Comparison of ENCODE assay signal across 11 cellular contexts in genomic region chr22:36251979-36252608, GRCh38. TPM values are rescaled to one million over a fixed set of nuclear protein-coding genes. Genes with fewer than 3 reads are reported as not detected.
DNase-seq lines count a peak whose midpoint lies in the region; ATAC-seq and TF ChIP-seq lines count a peak whose summit lies in the region.
"Not testable (repeated sequence)": the region's sequence is repeated elsewhere in the genome, so short reads cannot be mapped to it uniquely, and the experiment has no call there.
"Had no signal": no experiment of that assay in that cellular context is flagged by ENCODE, and none has a peak within 500 bp of the region (broad histone marks: within the 10 kb centered on the region; RNA-seq: fewer than 3 reads in every experiment).

No MANE protein-coding gene starts in this region.

- H3K27ac Mint-ChIP-seq in CD4-positive, alpha-beta memory T cell: peak overlapping the region; percentile 39 to 97 (median 95)
- H3K27ac Mint-ChIP-seq in activated CD4-positive, alpha-beta memory T cell treated with anti-CD3 and anti-CD28 coated beads, Interleukin-2, amount 10 ng/mL, durations not matched to agents 7 days and 5 days: not testable (repeated sequence)
- H3K27ac Mint-ChIP-seq in activated naive CD4-positive, alpha-beta T cell treated with anti-CD3 and anti-CD28 coated beads, Interleukin-2, amount 50 U/mL, for 72 hours: peak overlapping the region; percentile 97 to 98

- peak overlapping the region; percentile 95 to 99 (median 97) for H3K4me3 Mint-ChIP-seq in CD4-positive, alpha-beta memory T cell
- peak overlapping the region; percentile 93 for H3K4me3 Mint-ChIP-seq in activated CD4-positive, alpha-beta memory T cell treated with anti-CD3 and anti-CD28 coated beads, Interleukin-2, amount 10 ng/mL, durations not matched to agents 7 days and 5 days

- H3K27me3 Mint-ChIP-seq in CD4-positive, alpha-beta memory T cell; activated CD4-positive, alpha-beta memory T cell treated with anti-CD3 and anti-CD28 coated beads, Interleukin-2, amount 10 ng/mL, durations not matched to agents 7 days and 5 days: not testable (repeated sequence)

- not testable (repeated sequence) for TF ChIP-seq CTCF in MM.1S (IDR thresholded peaks at IDR 0.05; ENCODE audit: low read length); esophagus squamous epithelium (IDR thresholded peaks at IDR 0.05); lower lobe of right lung (IDR thresholded peaks at IDR 0.05); spleen (IDR thresholded peaks at IDR 0.05 in 8 of 11, conservative IDR thresholded peaks at IDR 0.05 in 3 of 11); uterus (IDR thresholded peaks at IDR 0.05)

- CTCF ChIA-PET in CD4-positive, alpha-beta memory T cell (lab: Charles Lee; ENCODE audit: partially characterized antibody): interaction anchor here (2.2 to 3.7 kb wide), 3 partner anchors 9 to 26 kb away, joined by 8 to 47 read pairs (median 17); partner anchors contain the start of gene APOL2
- CTCF ChIA-PET in activated CD4-positive, alpha-beta memory T cell treated with anti-CD3 and anti-CD28 coated beads, Interleukin-2, amount 10 ng/mL, durations not matched to agents 7 days and 5 days (lab: Charles Lee): interaction anchor here (2.4 to 6.9 kb wide), 2 partner anchors 13 to 235 kb away, joined by 6 to 65 read pairs; partner anchors contain the start of gene APOL2

- H3K79me2 ChIP-seq in MM.1S (ENCODE audit: low read length): peaks cover 40% of the 10 kb centered on the region

- peaks cover 11 to 25% of the 10 kb centered on the region in 2 donors for H3K36me3 Mint-ChIP-seq in CD4-positive, alpha-beta memory T cell
- peaks cover 34% of the 10 kb centered on the region for H3K36me3 Mint-ChIP-seq in activated CD4-positive, alpha-beta memory T cell treated with anti-CD3 and anti-CD28 coated beads, Interleukin-2, amount 10 ng/mL, durations not matched to agents 7 days and 5 days (ENCODE audit: low read depth)
- H3K36me3 Mint-ChIP-seq in activated naive CD4-positive, alpha-beta T cell treated with anti-CD3 and anti-CD28 coated beads, Interleukin-2, amount 50 U/mL, for 72 hours: peaks cover 18 to 30% of the 10 kb centered on the region in 2 donors

- H4K20me1 ChIP-seq in MM.1S (ENCODE audit: insufficient read depth, low read length): not testable (repeated sequence)

- POLR2A ChIA-PET in CD4-positive, alpha-beta memory T cell (lab: Charles Lee; ENCODE audit: partially characterized antibody): interaction anchor here (1.1 to 3.2 kb wide), 3 partner anchors 10 to 93 kb away, joined by 3 to 44 read pairs (median 3); partner anchors contain the start of gene APOL2
- POLR2A ChIA-PET in activated CD4-positive, alpha-beta memory T cell treated with anti-CD3 and anti-CD28 coated beads, Interleukin-2, amount 10 ng/mL, durations not matched to agents 7 days and 5 days (lab: Charles Lee): interaction anchor here (1.0 to 5.1 kb wide), 5 partner anchors 9 to 91 kb away, joined by 3 to 48 read pairs (median 16); partner anchors contain the start of genes APOL2 and APOL3

- H3K36me3 ChIP-seq in CD4-positive, alpha-beta memory T cell (ENCODE audit: insufficient read depth, low read length); MM.1S (replicated peaks; ENCODE audit: insufficient read depth, low read length); esophagus squamous epithelium; lower lobe of right lung; uterus: not testable (repeated sequence)
- H3K36me3 ChIP-seq in spleen: peaks cover 0 to 15% (median 2%) of the 10 kb centered on the region in 6 donors

- peak overlapping the region; percentile 73 for H3K27ac ChIP-seq in CD4-positive, alpha-beta memory T cell (ENCODE audit: low read depth, low read length)
- H3K27ac ChIP-seq in MM.1S (ENCODE audit: low read length): not testable (repeated sequence)
- peak overlapping the region; percentile 78 to 93 (median 82) for H3K27ac ChIP-seq in esophagus squamous epithelium
- peak overlapping the region; percentile 80 for H3K27ac ChIP-seq in lower lobe of right lung
- peak overlapping the region; percentile 80 to 92 (median 84) for H3K27ac ChIP-seq in spleen
- peak overlapping the region; percentile 87 to 94 for H3K27ac ChIP-seq in uterus

- H3K27me3 ChIP-seq in CD4-positive, alpha-beta memory T cell (ENCODE audit: insufficient read depth, low read length); MM.1S (replicated peaks; ENCODE audit: insufficient read depth, low read length); esophagus squamous epithelium; lower lobe of right lung (ENCODE audit: low read depth); spleen (replicated peaks in 1 of 7); uterus: not testable (repeated sequence)

- H2AFZ ChIP-seq in MM.1S (ENCODE audit: low read length): peak overlapping the region; percentile 60; the same call in 1 of the 2 replicates

- H3K4me1 Mint-ChIP-seq in CD4-positive, alpha-beta memory T cell: peaks cover 27 to 59% (median 39%) of the 10 kb centered on the region in 4 donors
- H3K4me1 Mint-ChIP-seq in activated CD4-positive, alpha-beta memory T cell treated with anti-CD3 and anti-CD28 coated beads, Interleukin-2, amount 10 ng/mL, durations not matched to agents 7 days and 5 days: peaks cover 51% of the 10 kb centered on the region

- H3K9me3 ChIP-seq in CD4-positive, alpha-beta memory T cell (ENCODE audit: control insufficient read depth in 1 of 2, low read length in 2 of 2); MM.1S (replicated peaks; ENCODE audit: insufficient read depth, low read length); esophagus squamous epithelium; lower lobe of right lung; uterus: not testable (repeated sequence)
- H3K9me3 ChIP-seq in spleen: peaks cover 0 to 13% (median 6%) of the 10 kb centered on the region in 8 donors

- not testable (repeated sequence) for H3K9ac ChIP-seq in MM.1S (ENCODE audit: low read length)

- intact Hi-C loops in CD4-positive, alpha-beta memory T cell (cut with micrococcal nuclease); esophagus squamous epithelium (cut with DNase I); lower lobe of right lung (cut with DNase I); spleen (cut with DNase I; ENCODE audit: low total_unique reads); uterus (cut with DNase I; ENCODE audit: low total_unique reads): not testable (repeated sequence)

- H3K4me1 ChIP-seq in CD4-positive, alpha-beta memory T cell (ENCODE audit: insufficient read depth, low read length): peaks cover 34% of the 10 kb centered on the region
- peaks cover 17% of the 10 kb centered on the region for H3K4me1 ChIP-seq in MM.1S (ENCODE audit: low read length)
- peaks cover 24 to 73% (median 43%) of the 10 kb centered on the region in 3 donors for H3K4me1 ChIP-seq in esophagus squamous epithelium
- peaks cover 40% of the 10 kb centered on the region for H3K4me1 ChIP-seq in lower lobe of right lung
- peaks cover 26 to 48% (median 39%) of the 10 kb centered on the region in 6 donors for H3K4me1 ChIP-seq in spleen
- H3K4me1 ChIP-seq in uterus: not testable (repeated sequence)

- TF ChIP-seq POLR2A in esophagus squamous epithelium (IDR thresholded peaks at IDR 0.05); spleen (IDR thresholded peaks at IDR 0.05); uterus (IDR thresholded peaks at IDR 0.05): not testable (repeated sequence)

- not testable (repeated sequence) for H3K4me3 ChIP-seq in CD4-positive, alpha-beta memory T cell (ENCODE audit: low read length in 2 of 2); MM.1S (ENCODE audit: low read length); esophagus squamous epithelium; uterus
- peak overlapping the region; percentile 64 for H3K4me3 ChIP-seq in lower lobe of right lung
- peak overlapping the region in 3 of 8 donors; percentile 49 to 77 (median 51) for H3K4me3 ChIP-seq in spleen

- H3F3A ChIP-seq in MM.1S (ENCODE audit: insufficient read depth, low read length): not testable (repeated sequence)

- not testable (repeated sequence) for ATAC-seq in activated naive CD4-positive, alpha-beta T cell treated with anti-CD3 and anti-CD28 coated beads, Interleukin-2, amount 50 U/mL, for 72 hours; lower lobe of right lung

- H3K9me3 Mint-ChIP-seq in CD4-positive, alpha-beta memory T cell; activated CD4-positive, alpha-beta memory T cell treated with anti-CD3 and anti-CD28 coated beads, Interleukin-2, amount 10 ng/mL, durations not matched to agents 7 days and 5 days; activated naive CD4-positive, alpha-beta T cell treated with anti-CD3 and anti-CD28 coated beads, Interleukin-2, amount 50 U/mL, for 72 hours: not testable (repeated sequence)

- not testable (repeated sequence) for H3K9me2 ChIP-seq in MM.1S (replicated peaks; ENCODE audit: insufficient read depth, low read length)

- DNase-seq in CD4-positive, alpha-beta memory T cell; MM.1S; activated CD4-positive, alpha-beta memory T cell treated with anti-CD3 and anti-CD28 coated beads, Interleukin-2, amount 10 ng/mL, durations not matched to agents 7 days and 5 days; activated naive CD4-positive, alpha-beta T cell treated with anti-CD3 and anti-CD28 coated beads, Interleukin-2, amount 50 U/mL, for 72 hours (ENCODE audit: low spot score in 2 of 2); esophagus squamous epithelium (lab: John Stamatoyannopoulos, UW); lower lobe of right lung; spleen; uterus: not testable (repeated sequence)

- WGBS in esophagus squamous epithelium, 2 donors: 93 to 97% methylated on average over 4 to 5 of the region's 7 CpGs
- WGBS in spleen, 5 donors: 82 to 94% (median 85%) methylated on average over 4 to 7 of the region's 7 CpGs

- H3K4me2 ChIP-seq in MM.1S (ENCODE audit: low read depth, low read length): peak overlapping the region; percentile 99; the same call in 1 of the 2 replicates

RNA-seq across cellular contexts. Expression of gene APOL1, which starts 0.8 kb away (rescaled TPM):
- 10 to 100 TPM; 27.5 to 31.2 TPM for total RNA-seq in CD4-positive, alpha-beta memory T cell
- 10 to 100 TPM in 1 of 2 donors, 1 to 10 TPM in 1; 6.3 to 24.9 TPM for polyA plus RNA-seq in CD4-positive, alpha-beta memory T cell
- total RNA-seq in activated CD4-positive, alpha-beta memory T cell treated with anti-CD3 and anti-CD28 coated beads, Interleukin-2, amount 10 ng/mL, durations not matched to agents 7 days and 5 days: 10 to 100 TPM; 63.0 to 64.0 TPM
- 10 to 100 TPM; 27.2 to 40.5 TPM for total RNA-seq in activated naive CD4-positive, alpha-beta T cell treated with anti-CD3 and anti-CD28 coated beads, Interleukin-2, amount 50 U/mL, for 72 hours
- 10 to 100 TPM in 3 of 4 donors, 1 to 10 TPM in 1; 8.4 to 49.3 (median 20.6) TPM for total RNA-seq in esophagus squamous epithelium
- 85.8 TPM for total RNA-seq in lower lobe of right lung
- 100 to 1,000 TPM in 1 of 7 donors, 10 to 100 TPM in 6; 33.3 to 108 (median 73.9) TPM for total RNA-seq in spleen
- polyA plus RNA-seq in spleen: 10 to 100 TPM in 2 of 3 donors, 1 to 10 TPM in 1; 10.0 to 24.2 (median 11.4) TPM
- 10 to 100 TPM in 3 of 4 donors, 1 to 10 TPM in 1; 9.8 to 89.7 (median 19.9) TPM for total RNA-seq in uterus
- total RNA-seq: neural crest cell had no signal

RNA-seq across cellular contexts. Expression of gene APOL2, which starts 12.8 kb away (rescaled TPM):
- total RNA-seq in CD4-positive, alpha-beta memory T cell: 100 to 1,000 TPM in 1 of 2 experiments, 10 to 100 TPM in 1; 96.4 to 103 TPM
- 10 to 100 TPM; 24.4 to 27.0 TPM for polyA plus RNA-seq in CD4-positive, alpha-beta memory T cell
- 10 to 100 TPM; 82.3 to 83.0 TPM for total RNA-seq in activated CD4-positive, alpha-beta memory T cell treated with anti-CD3 and anti-CD28 coated beads, Interleukin-2, amount 10 ng/mL, durations not matched to agents 7 days and 5 days
- 10 to 100 TPM; 51.3 to 68.6 TPM for total RNA-seq in activated naive CD4-positive, alpha-beta T cell treated with anti-CD3 and anti-CD28 coated beads, Interleukin-2, amount 50 U/mL, for 72 hours
- total RNA-seq in esophagus squamous epithelium: 10 to 100 TPM; 14.6 to 44.5 (median 23.5) TPM
- total RNA-seq in lower lobe of right lung: 56.0 TPM
- total RNA-seq in spleen: 10 to 100 TPM; 53.2 to 77.2 (median 59.3) TPM
- polyA plus RNA-seq in spleen: 10 to 100 TPM; 16.0 to 35.0 (median 20.2) TPM
- total RNA-seq in uterus: 10 to 100 TPM; 15.6 to 96.2 (median 60.3) TPM

RNA-seq across cellular contexts. Expression of gene APOL4, which starts 50.5 kb away (rescaled TPM):
- total RNA-seq in CD4-positive, alpha-beta memory T cell: not detected
- polyA plus RNA-seq in CD4-positive, alpha-beta memory T cell: not detected
- 1 to 10 TPM; 7.5 to 7.6 TPM for total RNA-seq in activated CD4-positive, alpha-beta memory T cell treated with anti-CD3 and anti-CD28 coated beads, Interleukin-2, amount 10 ng/mL, durations not matched to agents 7 days and 5 days
- total RNA-seq in activated naive CD4-positive, alpha-beta T cell treated with anti-CD3 and anti-CD28 coated beads, Interleukin-2, amount 50 U/mL, for 72 hours: under 1 TPM; 0.14 to 0.18 TPM
- 10 to 100 TPM in 1 of 4 donors, 1 to 10 TPM in 2, under 1 TPM in 1; 0.45 to 10.3 (median 2.1) TPM for total RNA-seq in esophagus squamous epithelium
- total RNA-seq in lower lobe of right lung: 29.0 TPM
- 10 to 100 TPM in 2 of 7 donors, 1 to 10 TPM in 4, not detected in 1; 2.5 to 14.4 (median 4.9) TPM for total RNA-seq in spleen
- polyA plus RNA-seq in spleen: 1 to 10 TPM; 3.0 to 4.0 (median 3.9) TPM
- total RNA-seq in uterus: 10 to 100 TPM in 2 of 4 donors, 1 to 10 TPM in 1, not detected in 1; 1.0 to 35.2 (median 16.9) TPM
- total RNA-seq: astrocyte, NCI-H460, neural crest cell had no signal
